ENCODE assay signal across 8 cellular contexts in genomic region chr11:16604784-16605439, GRCh38.
A peak's percentile ranks its signal among the peaks of the same experiment; 100 is the strongest.
DNase-seq lines count a peak whose midpoint lies in the region; ATAC-seq and TF ChIP-seq lines count a peak whose summit lies in the region.

No MANE protein-coding gene starts in this region.

- peaks cover 23% of the 10 kb centered on the region for H3K4me1 Mint-ChIP-seq in dendritic cell treated with granulocyte-macrophage colony-stimulating factor and Interleukin-4, amounts not matched to agents 40 ng/mL and 50 ng/mL, for 4 days (ENCODE audit: low read depth)

- H3K9me3 ChIP-seq in PC-3 (ENCODE audit: low read length) (no peaks in the 10 kb centered on the region), liver (ENCODE audit: control insufficient read depth in 4 of 4, low read length in 3 of 4) (no peaks in the 10 kb centered on the region), thoracic aorta (no peaks in the 10 kb centered on the region)

- no peak for TF ChIP-seq RAD21 in liver (IDR thresholded peaks at IDR 0.05)

- no peak overlapping the region for H3K9ac ChIP-seq in PC-3 (ENCODE audit: low read length)
- H3K9ac ChIP-seq in liver (ENCODE audit: low read depth in 1 of 2, low read length in 2 of 2): peak overlapping the region in 1 of 2 donors; percentile 91

- H3F3A ChIP-seq in PC-3 (ENCODE audit: low read length, unreplicated experiment): no peaks in the 10 kb centered on the region

- peak overlapping the region; percentile 82 for H3K4me2 ChIP-seq in PC-3 (ENCODE audit: low read length)

- H3K27me3 ChIP-seq in PC-3 (ENCODE audit: low read length) (peaks cover 85% of the 10 kb centered on the region), liver (ENCODE audit: control insufficient read depth in 4 of 4, insufficient read depth in 4 of 4, low read length in 3 of 4) (peaks cover 0 to 7% (median 3%) of the 10 kb centered on the region in 4 donors), thoracic aorta (replicated peaks; ENCODE audit: insufficient read depth) (peaks cover 12% of the 10 kb centered on the region)

- peak overlapping the region; percentile 58 for H3K4me3 ChIP-seq in PC-3 (ENCODE audit: low read length)
- peak overlapping the region; percentile 44 to 82 (median 61) for H3K4me3 ChIP-seq in liver (ENCODE audit: low read depth in 1 of 3, low read length in 3 of 3)
- peak overlapping the region; percentile 78 for H3K4me3 ChIP-seq in thoracic aorta

- peak overlapping the region; percentile 72 for H3K4me3 Mint-ChIP-seq in dendritic cell treated with granulocyte-macrophage colony-stimulating factor and Interleukin-4, amounts not matched to agents 40 ng/mL and 50 ng/mL, for 4 days

- H3K36me3 ChIP-seq in PC-3 (ENCODE audit: low read depth, low read length) (no peaks in the 10 kb centered on the region), liver (ENCODE audit: control insufficient read depth in 4 of 4, insufficient read depth in 3 of 4, low read depth in 1 of 4, low read length in 3 of 4) (no peaks in the 10 kb centered on the region), thoracic aorta (no peaks in the 10 kb centered on the region)

- H3K27ac Mint-ChIP-seq in dendritic cell treated with granulocyte-macrophage colony-stimulating factor and Interleukin-4, amounts not matched to agents 40 ng/mL and 50 ng/mL, for 4 days: peak overlapping the region; percentile 39

- peaks cover 8% of the 10 kb centered on the region; the same call in 1 of the 2 replicates for H3K4me1 ChIP-seq in PC-3 (ENCODE audit: insufficient read depth, low read length)
- H3K4me1 ChIP-seq in liver (ENCODE audit: control insufficient read depth in 4 of 4, insufficient read depth in 4 of 4, low read length in 3 of 4): peaks cover 2 to 31% (median 24%) of the 10 kb centered on the region in 4 donors
- H3K4me1 ChIP-seq in thoracic aorta (ENCODE audit: control insufficient read depth in 1 of 2, low read depth in 2 of 2): peaks cover 13 to 30% of the 10 kb centered on the region in 2 donors

- CTCF ChIA-PET in PC-3 (lab: Charles Lee): no interaction called here

- H2AFZ ChIP-seq in PC-3 (ENCODE audit: low read length): peak overlapping the region; percentile 77

- DNase-seq in Right ventricle myocardium inferior (ENCODE audit: missing footprints) (peak; percentile 78), cardiac septum (ENCODE audit: low spot score) (no peak), PC-3 (no peak), thoracic aorta (ENCODE audit: low spot score) (no peak), NCI-H1694 (lab: John Stamatoyannopoulos, UW) (no peak)

- no peaks in the 10 kb centered on the region for H3K9me3 Mint-ChIP-seq in dendritic cell treated with granulocyte-macrophage colony-stimulating factor and Interleukin-4, amounts not matched to agents 40 ng/mL and 50 ng/mL, for 4 days

- ATAC-seq in Right ventricle myocardium inferior (peak; percentile 47), PC-3 (peak; percentile 57), thoracic aorta (ENCODE audit: insufficient number of reproducible peaks, low FRiP score, low read depth) (no peak), GM18519 (IDR thresholded peaks at IDR 0.05; ENCODE audit: low FRiP score, unreplicated experiment) (no peak)

- H3K36me3 Mint-ChIP-seq in dendritic cell treated with granulocyte-macrophage colony-stimulating factor and Interleukin-4, amounts not matched to agents 40 ng/mL and 50 ng/mL, for 4 days (ENCODE audit: low read depth): no peaks in the 10 kb centered on the region

- peaks cover 36% of the 10 kb centered on the region for H3K27me3 Mint-ChIP-seq in dendritic cell treated with granulocyte-macrophage colony-stimulating factor and Interleukin-4, amounts not matched to agents 40 ng/mL and 50 ng/mL, for 4 days

- TF ChIP-seq CTCF in PC-3 (conservative IDR thresholded peaks at IDR 0.05; ENCODE audit: low read depth, low read length) (no peak), liver (IDR thresholded peaks at IDR 0.05; ENCODE audit: low read depth, low read length, missing input control) (no peak), thoracic aorta (IDR thresholded peaks at IDR 0.05) (no peak)

- intact Hi-C loops in Right ventricle myocardium inferior (cut with DNase I): loop anchor here (5.0 to 10.0 kb wide), 4 partner anchors 250 to 640 kb away; partner anchors contain the start of gene SOX6
- intact Hi-C loops in cardiac septum (cut with DNase I): loop anchor here (2.0 to 5.0 kb wide), 2 partner anchors 248 to 788 kb away; partner anchors contain the start of gene SOX6
- intact Hi-C loops in PC-3 (cut with micrococcal nuclease): loop anchor here (5.0 kb wide), 1 partner anchor 1813 kb away; no protein-coding TSS in a partner anchor
- intact Hi-C loops in dendritic cell treated with granulocyte-macrophage colony-stimulating factor and Interleukin-4, amounts not matched to agents 40 ng/mL and 50 ng/mL, for 4 days (cut with micrococcal nuclease): loop anchor here (5.0 to 10.0 kb wide), 2 partner anchors 753 to 830 kb away; no protein-coding TSS in a partner anchor

- BruUV-seq in PC-3 (replicated peaks; lab: Mats Ljungman, UMichigan): no TSS peak

- H3K27ac ChIP-seq in PC-3 (ENCODE audit: low read length) (no peak overlapping the region), liver (ENCODE audit: low read depth in 1 of 2, low read length in 2 of 2) (peak overlapping the region; percentile 61 to 88), thoracic aorta (peak overlapping the region; percentile 35 to 56)

- H4K20me1 ChIP-seq in PC-3 (ENCODE audit: low read length): no peaks in the 10 kb centered on the region

- WGBS in liver: under 1% methylated on average over 59 of the region's 59 CpGs

- no peaks in the 10 kb centered on the region for H3K9me2 ChIP-seq in PC-3 (replicated peaks; ENCODE audit: low read length)

- POLR2A ChIA-PET in PC-3 (lab: Charles Lee; ENCODE audit: unreplicated experiment): no interaction called here

- no peaks in the 10 kb centered on the region for H3K79me2 ChIP-seq in PC-3 (ENCODE audit: low read length)

TF ChIP-seq in liver, 16 proteins besides CTCF, POLR2A, EP300 and RAD21:
- no peak for TF ChIP-seq NR2F2 (IDR thresholded peaks at IDR 0.05)
- TF ChIP-seq FOXA1 (IDR thresholded peaks at IDR 0.05): no peak
- peak; percentile 52 for TF ChIP-seq TAF1 (conservative IDR thresholded peaks at IDR 0.05)
- TF ChIP-seq HNF4A (conservative IDR thresholded peaks at IDR 0.05): peak in 1 of 2 donors; percentile 2
- TF ChIP-seq YY1 (IDR thresholded peaks at IDR 0.05): no peak
- no peak for TF ChIP-seq JUND (IDR thresholded peaks at IDR 0.05)
- no peak for TF ChIP-seq EGR1 (IDR thresholded peaks at IDR 0.05; ENCODE audit: low read depth in 2 of 2)
- TF ChIP-seq ATF3 (IDR thresholded peaks at IDR 0.05): no peak
- TF ChIP-seq FOXA2 (IDR thresholded peaks at IDR 0.05): no peak
- no peak for TF ChIP-seq HNF4G (IDR thresholded peaks at IDR 0.05)

Comparison
In these comparisons a context has a peak if more than half of its experiments do, and no peak if none do; other contexts are left out.
1. ATAC-seq: peak in Right ventricle myocardium inferior (single experiment) and PC-3 (single experiment); none in thoracic aorta (single experiment) and GM18519 (single experiment).
2. Peak in every context shown above with its lines, with median percentiles within 50 percentile points of each other: H3K4me3 ChIP-seq.